16 cellular contexts compared by ENCODE assay signal in the genomic region with DNA sequence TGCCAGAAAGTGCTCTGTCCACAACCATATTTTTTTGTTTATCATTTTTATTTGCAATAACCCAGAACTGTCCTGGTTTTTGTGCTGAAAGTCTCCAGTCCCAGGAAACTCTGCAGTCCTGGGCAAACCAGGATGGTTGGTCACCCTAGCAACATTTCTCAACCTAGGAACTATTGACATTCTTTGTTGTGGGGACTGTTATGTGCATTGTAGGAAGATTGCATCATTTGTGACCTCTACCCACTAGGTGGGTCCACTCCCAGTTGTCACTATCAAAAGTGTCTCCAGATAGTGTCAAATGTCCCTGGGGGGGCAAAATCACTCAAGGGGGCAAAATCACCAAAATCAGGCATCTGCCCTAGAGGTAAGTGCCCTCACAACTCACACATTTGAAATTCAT. TPM values are rescaled to one million over a fixed set of nuclear protein-coding genes. Genes with fewer than 3 reads are reported as not detected.
DNase-seq lines count a peak whose midpoint lies in the region; ATAC-seq and TF ChIP-seq lines count a peak whose summit lies in the region.
"Had no signal": no experiment of that assay in that cellular context is flagged by ENCODE, and none has a peak within 500 bp of the region (broad histone marks: within the 10 kb centered on the region; RNA-seq: fewer than 3 reads in every experiment).

No MANE protein-coding gene starts in this region.

- no peak overlapping the region for H2BK12ac ChIP-seq in H9 (ENCODE audit: insufficient read length, low read depth, low read length)

- no peaks in the 10 kb centered on the region for H3K27me3 Mint-ChIP-seq in H9 (ENCODE audit: low read depth)

- H3K4ac ChIP-seq in H9 (ENCODE audit: low read depth, low read length): no peak overlapping the region
- no peak overlapping the region for H3K4ac ChIP-seq in mesendoderm (ENCODE audit: low read depth, low read length)

- H4K5ac ChIP-seq in H9 (ENCODE audit: insufficient read length, low read depth, low read length): no peak overlapping the region
- no peak overlapping the region for H4K5ac ChIP-seq in mesendoderm (ENCODE audit: low read length)

- TF ChIP-seq CTCF in H9 (conservative IDR thresholded peaks at IDR 0.05) (no peak), PC-3 (conservative IDR thresholded peaks at IDR 0.05; ENCODE audit: low read depth, low read length) (no peak), fibroblast of pulmonary artery (IDR thresholded peaks at IDR 0.05; ENCODE audit: low read length, missing control alignments) (no peak), osteoblast (IDR thresholded peaks at IDR 0.05; ENCODE audit: extremely low read depth, low read depth, low read length) (no peak)

- POLR2A ChIA-PET in PC-3 (lab: Charles Lee; ENCODE audit: unreplicated experiment): no interaction called here

- H3K4me1 ChIP-seq in H9 (ENCODE audit: insufficient read depth, low read length) (no peaks in the 10 kb centered on the region), PC-3 (ENCODE audit: insufficient read depth, low read length) (no peaks in the 10 kb centered on the region), mesendoderm (ENCODE audit: control insufficient read depth, low read depth, low read length) (no peaks in the 10 kb centered on the region), osteoblast (ENCODE audit: insufficient read depth, low read length) (no peaks in the 10 kb centered on the region)

- H3K36me3 ChIP-seq in PC-3 (ENCODE audit: low read depth, low read length): no peaks in the 10 kb centered on the region
- H3K36me3 ChIP-seq in mesendoderm (ENCODE audit: control insufficient read depth, insufficient read depth, low read length): no peaks in the 10 kb centered on the region
- H3K36me3 ChIP-seq in osteoblast (ENCODE audit: insufficient read depth, low read length): no peaks in the 10 kb centered on the region
- H3K36me3 ChIP-seq: HAP-1 had no signal

- H3K4me1 Mint-ChIP-seq in H9: peaks cover 6 to 7% of the 10 kb centered on the region in 2 experiments; a peak in 3 of 4 replicates
- H3K4me1 Mint-ChIP-seq: CD14-positive monocyte had no signal

- H2BK120ac ChIP-seq in H9 (ENCODE audit: low read depth, low read length, poor library complexity, severe bottlenecking) (no peak overlapping the region), mesendoderm (ENCODE audit: low read depth, low read length) (no peak overlapping the region)

- H3K27me3 ChIP-seq in H9 (ENCODE audit: insufficient read depth, low read length) (no peaks in the 10 kb centered on the region), PC-3 (ENCODE audit: low read length) (no peaks in the 10 kb centered on the region), mesendoderm (ENCODE audit: insufficient read depth, low read length, poor library complexity) (no peaks in the 10 kb centered on the region), osteoblast (ENCODE audit: insufficient read depth, low read length) (no peaks in the 10 kb centered on the region)

- no peak overlapping the region for H3K23ac ChIP-seq in H9 (ENCODE audit: insufficient read length, low read depth, low read length)
- H3K23ac ChIP-seq in mesendoderm (ENCODE audit: low read length): no peak overlapping the region

- H2AFZ ChIP-seq in H9 (ENCODE audit: low read length): no peak overlapping the region
- no peak overlapping the region for H2AFZ ChIP-seq in PC-3 (ENCODE audit: low read length)
- H2AFZ ChIP-seq in osteoblast (ENCODE audit: low read length): no peak overlapping the region

- no peaks in the 10 kb centered on the region for H3K23me2 ChIP-seq in H9 (ENCODE audit: insufficient read length, low read depth, low read length, poor library complexity, severe bottlenecking)

- ATAC-seq in PC-3 (peak; percentile 35; the same call in 1 of the 2 replicates), left cardiac atrium (no peak), HG03432 (IDR thresholded peaks at IDR 0.05; ENCODE audit: unreplicated experiment) (no peak)
- ATAC-seq: Panc1, T-cell had no signal

- H4K91ac ChIP-seq in H9 (ENCODE audit: insufficient read length, low read depth, low read length): no peak overlapping the region

- H3K9ac ChIP-seq in H9 (ENCODE audit: extremely low read depth, insufficient read length, low read length): no peak overlapping the region
- H3K9ac ChIP-seq in PC-3 (ENCODE audit: low read length): no peak overlapping the region
- no peak overlapping the region for H3K9ac ChIP-seq in mesendoderm (ENCODE audit: low read length)

- CTCF ChIA-PET in PC-3 (lab: Charles Lee): no interaction called here

- in situ Hi-C loops in KBM-7 (cut with MboI; ENCODE audit: low pct_unique_long_range_greater_than_20kb, low sequenced_read_pairs): no loop called here

- H3K79me1 ChIP-seq in H9 (ENCODE audit: insufficient read depth, low read depth, low read length, poor library complexity, severe bottlenecking): no peaks in the 10 kb centered on the region
- no peaks in the 10 kb centered on the region for H3K79me1 ChIP-seq in mesendoderm (ENCODE audit: low read length)

- H3K56ac ChIP-seq in H9 (ENCODE audit: insufficient read length, low read depth, low read length): no peak overlapping the region
- H3K56ac ChIP-seq in mesendoderm (ENCODE audit: low read length): no peak overlapping the region

- no peaks in the 10 kb centered on the region for H3K9me2 ChIP-seq in PC-3 (replicated peaks; ENCODE audit: low read length)

- H3K27ac Mint-ChIP-seq in H9: no peak overlapping the region
- H3K27ac Mint-ChIP-seq: CD14-positive monocyte, T-cell had no signal

- H2BK15ac ChIP-seq in H9 (ENCODE audit: low read depth, low read length) (no peak overlapping the region), mesendoderm (replicated peaks; ENCODE audit: low read depth) (no peak overlapping the region)

- H4K8ac ChIP-seq in H9 (replicated peaks; ENCODE audit: insufficient read length, low read depth, low read length) (no peak overlapping the region), mesendoderm (ENCODE audit: low read depth, low read length) (no peak overlapping the region)

- H3T11ph ChIP-seq in H9 (ENCODE audit: low read length): peak overlapping the region; percentile 59

- H3K4me3 Mint-ChIP-seq in H9: no peak overlapping the region
- H3K4me3 Mint-ChIP-seq: CD14-positive monocyte, T-cell had no signal

- H3K27ac ChIP-seq in H9 (ENCODE audit: insufficient read length, low read depth, low read length) (no peak overlapping the region), PC-3 (ENCODE audit: low read length) (no peak overlapping the region), mesendoderm (ENCODE audit: low read depth, low read length) (no peak overlapping the region), osteoblast (ENCODE audit: low read depth, low read length) (no peak overlapping the region)

- DNase-seq in H9 (no peak), PC-3 (no peak), fibroblast of pulmonary artery (ENCODE audit: low read depth) (peak; percentile 14), mesendoderm (peak; percentile 49), osteoblast (ENCODE audit: insufficient read length, low spot score, missing footprints) (no peak), left cardiac atrium (no peak), KBM-7 (no peak)
- DNase-seq: AML-193, Kasumi-1, NCI-H187, NCI-H82, T-cell had no signal

- no peaks in the 10 kb centered on the region for H3K36me3 Mint-ChIP-seq in H9 (ENCODE audit: insufficient read depth in 1 of 3, low read depth in 3 of 3)
- H3K36me3 Mint-ChIP-seq: CD14-positive monocyte, T-cell had no signal

- BruUV-seq in PC-3 (replicated peaks; lab: Mats Ljungman, UMichigan): no TSS peak

- no peak overlapping the region for H2BK20ac ChIP-seq in H9 (ENCODE audit: low read depth, low read length, poor library complexity, severe bottlenecking)

- H2BK5ac ChIP-seq in H9 (ENCODE audit: insufficient read length, low read length) (no peak overlapping the region), mesendoderm (ENCODE audit: low read length) (no peak overlapping the region)

- H3K4me2 ChIP-seq in H9 (ENCODE audit: insufficient read depth, insufficient read length, low read length): no peak overlapping the region
- no peak overlapping the region for H3K4me2 ChIP-seq in PC-3 (ENCODE audit: low read length)
- H3K4me2 ChIP-seq in mesendoderm (ENCODE audit: low read length): no peak overlapping the region
- no peak overlapping the region for H3K4me2 ChIP-seq in osteoblast (ENCODE audit: insufficient read depth, low read length)

- intact Hi-C loops in PC-3 (cut with micrococcal nuclease): no loop called here
- intact Hi-C loops in left cardiac atrium (cut with DNase I): no loop called here

- H2AK5ac ChIP-seq in H9 (ENCODE audit: insufficient read length, low read length) (no peak overlapping the region), mesendoderm (ENCODE audit: low read length) (no peak overlapping the region)

- H3K18ac ChIP-seq in H9 (ENCODE audit: insufficient read length, low read depth, low read length) (no peak overlapping the region), mesendoderm (ENCODE audit: low read length) (no peak overlapping the region)

- H3K79me2 ChIP-seq in H9 (ENCODE audit: insufficient read depth, low read length): no peaks in the 10 kb centered on the region
- no peaks in the 10 kb centered on the region for H3K79me2 ChIP-seq in PC-3 (ENCODE audit: low read length)
- H3K79me2 ChIP-seq in mesendoderm (ENCODE audit: control insufficient read depth, insufficient read depth, low read length): no peaks in the 10 kb centered on the region
- no peaks in the 10 kb centered on the region for H3K79me2 ChIP-seq in osteoblast (ENCODE audit: insufficient read depth, low read length)

- H3K9me3 ChIP-seq in H9 (ENCODE audit: control insufficient read depth, low read depth, low read length): no peaks in the 10 kb centered on the region
- no peaks in the 10 kb centered on the region for H3K9me3 ChIP-seq in PC-3 (ENCODE audit: low read length)
- H3K9me3 ChIP-seq in osteoblast (ENCODE audit: low read depth, low read length): no peaks in the 10 kb centered on the region
- H3K9me3 ChIP-seq: HAP-1 had no signal

- no peaks in the 10 kb centered on the region for H3F3A ChIP-seq in PC-3 (ENCODE audit: low read length, unreplicated experiment)

- H3K4me3 ChIP-seq in PC-3 (ENCODE audit: low read length) (no peak overlapping the region), fibroblast of pulmonary artery (replicated peaks; ENCODE audit: low read depth, low read length) (no peak overlapping the region), mesendoderm (ENCODE audit: low read length) (no peak overlapping the region), osteoblast (ENCODE audit: insufficient read depth, low read length) (no peak overlapping the region)
- H3K4me3 ChIP-seq: HAP-1 had no signal

- H3K9me3 Mint-ChIP-seq in H9: no peaks in the 10 kb centered on the region

- H4K20me1 ChIP-seq in H9 (ENCODE audit: control insufficient read depth, insufficient read depth, insufficient read length) (no peaks in the 10 kb centered on the region), PC-3 (ENCODE audit: low read length) (no peaks in the 10 kb centered on the region), osteoblast (ENCODE audit: insufficient read depth, low read length) (no peaks in the 10 kb centered on the region)

- H3K14ac ChIP-seq in H9 (ENCODE audit: insufficient read depth, low read length): no peak overlapping the region

RNA-seq across cellular contexts. Expression of gene SRI, which starts 14.0 kb away (rescaled TPM):
- total RNA-seq in H9 (2021) (136 and 137 TPM in 2 replicates), PC-3 (2014; rRNA removed) (94.0 and 151 TPM in 2 replicates), osteoblast (66.3 and 77.1 TPM in 2 replicates), left cardiac atrium (10 to 100 TPM; 81.7 to 83.9 TPM)
- 111 TPM for polyA plus RNA-seq in mesendoderm (2013, experiment 1 of 2)
- polyA plus RNA-seq in mesendoderm (2013, experiment 2 of 2): 115 TPM

Comparison
In these comparisons a context has a peak if more than half of its experiments do, and no peak if none do; other contexts are left out.
1. DNase-seq: peak in fibroblast of pulmonary artery (single experiment) and mesendoderm (single experiment); none in H9 (single experiment), PC-3 (single experiment), osteoblast (single experiment), left cardiac atrium (single experiment) and KBM-7 (single experiment).